ENCODE assay signal across 22 cellular contexts in the genomic region with DNA sequence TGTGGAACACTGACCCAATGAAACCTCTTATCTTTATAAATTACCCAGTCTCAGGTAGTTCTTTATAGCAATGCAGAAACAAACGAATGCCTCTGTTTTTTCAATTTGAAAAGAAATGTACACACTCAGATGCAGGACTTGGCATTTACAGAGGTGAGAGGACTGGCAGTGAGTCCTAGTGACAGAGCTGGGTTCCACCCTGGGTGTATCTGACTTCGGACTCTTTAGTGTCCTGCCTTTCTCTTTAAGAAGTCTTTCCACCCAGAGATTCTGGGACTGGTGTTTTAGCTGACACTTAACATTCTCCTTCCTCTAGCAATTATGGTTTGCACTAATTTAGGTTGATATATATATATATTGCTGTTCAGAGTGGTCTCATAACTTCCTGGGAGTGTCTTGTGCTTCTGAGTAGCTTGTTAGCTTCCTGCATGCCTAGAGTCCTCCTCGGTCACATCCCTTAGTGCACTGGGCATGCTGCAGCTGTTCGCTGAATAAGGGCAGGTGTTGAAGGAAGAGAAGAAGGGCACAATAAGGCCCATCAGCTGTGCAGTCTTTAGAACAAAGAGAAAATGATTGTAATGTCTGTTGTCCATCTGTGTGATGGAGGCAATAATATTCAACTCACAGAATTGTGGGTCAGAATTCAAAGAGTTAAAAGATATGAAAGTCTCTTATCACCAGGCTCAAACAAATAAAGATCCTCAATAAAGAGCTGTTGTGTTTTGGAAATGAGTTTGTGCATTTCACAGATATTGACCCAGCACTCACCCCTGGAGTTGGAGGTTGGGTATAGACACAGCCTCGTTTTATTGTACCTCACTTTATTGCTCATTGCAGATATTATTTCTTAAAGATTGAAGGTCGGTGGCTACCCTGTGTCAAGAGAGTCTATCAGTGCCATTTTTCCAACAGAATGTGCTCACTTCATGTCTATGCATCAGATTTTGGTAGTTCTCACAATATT.
DNase-seq lines count a peak whose midpoint lies in the region; ATAC-seq and TF ChIP-seq lines count a peak whose summit lies in the region.
"Had no signal": no experiment of that assay in that cellular context is flagged by ENCODE, and none has a peak within 500 bp of the region (broad histone marks: within the 10 kb centered on the region; RNA-seq: fewer than 3 reads in every experiment).

No MANE protein-coding gene starts in this region.

- H3K9me3 ChIP-seq in colonic mucosa, result peaks cover 5% of the 10 kb centered on the region
- H3K9me3 ChIP-seq in mucosa of descending colon, result peaks cover 33% of the 10 kb centered on the region
- no peaks in the 10 kb centered on the region for H3K9me3 ChIP-seq in uterus
- H3K9me3 ChIP-seq: SK-N-SH had no signal

- intact Hi-C loops in colonic mucosa (cut with DNase I) (no loop called here), mucosa of descending colon (cut with DNase I, micrococcal nuclease) (no loop called here), uterus (cut with DNase I; ENCODE audit: low total_unique reads) (no loop called here)

- ATAC-seq in mucosa of descending colon, result peak; percentile 67
- ATAC-seq: HepG2 had no signal

- no peak for TF ChIP-seq POLR2A in uterus (IDR thresholded peaks at IDR 0.05)

- peak; percentile 51 for DNase-seq in NCI-H748 (lab: John Stamatoyannopoulos, UW; ENCODE audit: unreplicated experiment)
- DNase-seq in NCI-H748 treated with DMSO at 0.1 percent for 48 hours (lab: John Stamatoyannopoulos, UW), result no peak
- DNase-seq in colonic mucosa, result peak; percentile 20
- peak in 2 of 3 donors; percentile 8 to 30 for DNase-seq in mucosa of descending colon
- no peak for DNase-seq in germinal center (ENCODE audit: low spot score)
- no peak for DNase-seq in uterus
- DNase-seq in stimulated activated CD8-positive, alpha-beta memory T cell treated with anti-CD3 and anti-CD28 coated beads, Interleukin-4, amount 100 ng/mL, for 48 hours, result no peak
- no peak for DNase-seq in DMS53 treated with DMSO at 0.1 percent for 48 hours (lab: John Stamatoyannopoulos, UW; ENCODE audit: unreplicated experiment)
- DNase-seq: Calu3, DND-41, H7, Kasumi-1, MV-4-11, NCI-H1105, NCI-H1694, NCI-H2081, NCI-H2227 treated with DMSO at 0.1 percent for 48 hours, NCI-H526 treated with DMSO at 0.1 percent for 48 hours, SIG-M5, SK-N-SH had no signal

- H3K9ac ChIP-seq in colonic mucosa (ENCODE audit: low read depth in 2 of 2, low read length in 2 of 2), result no peak overlapping the region
- H3K9ac ChIP-seq: SK-N-SH had no signal

- H3K4me1 ChIP-seq in colonic mucosa, result no peaks in the 10 kb centered on the region
- H3K4me1 ChIP-seq in mucosa of descending colon (ENCODE audit: low read depth), result no peaks in the 10 kb centered on the region
- H3K4me1 ChIP-seq in uterus, result no peaks in the 10 kb centered on the region

- TF ChIP-seq CTCF in colonic mucosa (IDR thresholded peaks at IDR 0.05), result no peak
- TF ChIP-seq CTCF in mucosa of descending colon (IDR thresholded peaks at IDR 0.05), result no peak
- TF ChIP-seq CTCF in uterus (IDR thresholded peaks at IDR 0.05), result no peak

- H3K4me3 ChIP-seq in colonic mucosa, result no peak overlapping the region
- H3K4me3 ChIP-seq in mucosa of descending colon, result no peak overlapping the region
- H3K4me3 ChIP-seq in uterus, result no peak overlapping the region

- H3K36me3 ChIP-seq in colonic mucosa, result no peaks in the 10 kb centered on the region
- no peaks in the 10 kb centered on the region for H3K36me3 ChIP-seq in mucosa of descending colon (ENCODE audit: low read depth)
- no peaks in the 10 kb centered on the region for H3K36me3 ChIP-seq in uterus

- no peaks in the 10 kb centered on the region for H3K27me3 ChIP-seq in colonic mucosa
- no peaks in the 10 kb centered on the region for H3K27me3 ChIP-seq in uterus

- H3K27ac ChIP-seq in colonic mucosa (no peak overlapping the region), uterus (no peak overlapping the region)
- H3K27ac ChIP-seq: 22Rv1 had no signal

Comparison
In these comparisons a context has a peak if more than half of its experiments do, and no peak if none do; other contexts are left out.
1. DNase-seq: peak in NCI-H748 (single experiment), colonic mucosa (single experiment) and mucosa of descending colon (2 of 3); none in NCI-H748 treated with DMSO at 0.1 percent for 48 hours (single experiment), germinal center (single experiment), uterus (0 of 2), stimulated activated CD8-positive, alpha-beta memory T cell treated with anti-CD3 and anti-CD28 coated beads, Interleukin-4, amount 100 ng/mL, for 48 hours (single experiment) and DMS53 treated with DMSO at 0.1 percent for 48 hours (single experiment).